Comparison of ENCODE assay signal across 8 cellular contexts in genomic region chr14:73644531-73645247, GRCh38. TPM values are rescaled to one million over a fixed set of nuclear protein-coding genes. Genes with fewer than 3 reads are reported as not detected.
DNase-seq lines count a peak whose midpoint lies in the region; ATAC-seq, FAIRE-seq and TF ChIP-seq lines count a peak whose summit lies in the region.

Gene DNAL1 (plus strand): TSS chr14:73644986. CDS start chr14:73645040, 54 bp downstream.

- no peak for TF ChIP-seq RAD21 in H1 (IDR thresholded peaks at IDR 0.05 in 1 of 2, conservative IDR thresholded peaks at IDR 0.05 in 1 of 2; ENCODE audit: low read depth in 2 of 2, low read length in 2 of 2)

- H3K9me3 ChIP-seq in H1 (ENCODE audit: insufficient read depth in 2 of 2, low read depth in 1 of 2, low read length in 1 of 2) (no peaks in the 10 kb centered on the region), mesenchymal stem cell (ENCODE audit: control insufficient read depth, low read length) (no peaks in the 10 kb centered on the region)

- ATAC-seq in GM21367 (IDR thresholded peaks at IDR 0.05; ENCODE audit: unreplicated experiment): peak; percentile 88

- no peak within 1 kb of the TSS for H2BK20ac ChIP-seq in H1 (ENCODE audit: low read length)

- FAIRE-seq in H1 (lab: Jason Lieb, UNC): peak; percentile 92

- H3K18ac ChIP-seq in H1 (ENCODE audit: extremely low read depth, low read length) (peak within 1 kb of the TSS; percentile 48), mesenchymal stem cell (ENCODE audit: low read depth in 1 of 2, low read length in 2 of 2) (peak within 1 kb of the TSS; percentile 55 to 62)

- peak within 1 kb of the TSS; percentile 74 to 77 for H3K4me2 ChIP-seq in H1 (ENCODE audit: insufficient read depth in 1 of 2, low read depth in 2 of 2, low read length in 2 of 2)
- peak within 1 kb of the TSS; percentile 71 for H3K4me2 ChIP-seq in mesenchymal stem cell (ENCODE audit: low read length, poor library complexity, severe bottlenecking)

- DNase-seq in COLO829 (ENCODE audit: low spot score) (peak; percentile 89), HT1080 (ENCODE audit: low read depth) (peak; percentile 92), NOMO-1 (lab: John Stamatoyannopoulos, UW; ENCODE audit: unreplicated experiment in 2 of 2) (peak; percentile 84 to 90), H1 (ENCODE audit: low read depth in 1 of 2, low spot score in 2 of 2) (peak; percentile 73 to 94), mesenchymal stem cell (peak; percentile 92)
- peak; percentile 81 to 86 (median 82) for DNase-seq in activated CD8-positive, alpha-beta memory T cell treated with anti-CD3 and anti-CD28 coated beads for 48 hours (ENCODE audit: low read depth in 2 of 3, low spot score in 2 of 3)
- peak; percentile 79 for DNase-seq in stimulated activated CD8-positive, alpha-beta memory T cell treated with anti-CD3 and anti-CD28 coated beads, Interleukin-12 subunit alpha, Interleukin-12 subunit beta, amount 100 ng/mL, for 24 hours (ENCODE audit: extremely low read depth)

- TF ChIP-seq CTCF in H1 (IDR thresholded peaks at IDR 0.05; ENCODE audit: control extremely low read depth in 1 of 3, insufficient read depth in 1 of 3, low read depth in 1 of 3, low read length in 3 of 3): 0 out of 4 replicates have a peak, but pooled peaks of 1 of the 3 experiments have one; percentile 6

- H3K4me1 ChIP-seq in H1 (replicated peaks in 1 of 4; ENCODE audit: control insufficient read depth in 3 of 4, insufficient read depth in 4 of 4, low read length in 3 of 4) (peaks cover 0 to 5% (median 2%) of the 10 kb centered on the region in 4 experiments; a peak in 2 of 7 replicates), mesenchymal stem cell (ENCODE audit: control insufficient read depth, insufficient read depth, low read depth, low read length) (no peaks in the 10 kb centered on the region)

- H3K36me3 ChIP-seq in H1 (ENCODE audit: control insufficient read depth in 2 of 4, insufficient read depth in 4 of 4, low read length in 3 of 4): no peaks in the 10 kb centered on the region
- H3K36me3 ChIP-seq in mesenchymal stem cell (ENCODE audit: control insufficient read depth in 1 of 2, insufficient read depth in 2 of 2, low read depth in 1 of 2, low read length in 2 of 2): no peaks in the 10 kb centered on the region

- H3K9ac ChIP-seq in H1 (replicated peaks in 1 of 4; ENCODE audit: extremely low read depth in 1 of 4, low read depth in 3 of 4, low read length in 3 of 4) (peak within 1 kb of the TSS; percentile 45 to 79 (median 68)), mesenchymal stem cell (ENCODE audit: low read length) (peak within 1 kb of the TSS; percentile 92)

- POLR2A ChIA-PET in H1 (lab: Charles Lee; ENCODE audit: partially characterized antibody): interaction anchor here (0.6 to 1.6 kb wide), 9 partner anchors 10 to 76 kb away, joined by 3 to 5 read pairs (median 4); partner anchors contain the start of genes ACOT2 and ACOT6

- peak within 1 kb of the TSS; percentile 85 for H4K5ac ChIP-seq in H1 (ENCODE audit: insufficient read length, low read depth, low read length)

- H3K27ac ChIP-seq in H1 (ENCODE audit: low read depth, low read length): peak within 1 kb of the TSS; percentile 59
- peak within 1 kb of the TSS; percentile 97 for H3K27ac ChIP-seq in mesenchymal stem cell (ENCODE audit: low read length, poor library complexity, severe bottlenecking)

- H3K4me3 ChIP-seq in H1 (ENCODE audit: extremely low read depth in 1 of 4, insufficient read depth in 2 of 4, low read depth in 3 of 4, low read length in 4 of 4) (peak within 1 kb of the TSS; percentile 87 to 96 (median 94)), mesenchymal stem cell (ENCODE audit: insufficient read depth in 1 of 2, low read depth in 1 of 2, low read length in 2 of 2) (peak within 1 kb of the TSS; percentile 87 to 99)

- H3K14ac ChIP-seq in H1 (ENCODE audit: insufficient read length) (no peak within 1 kb of the TSS), mesenchymal stem cell (ENCODE audit: low read length in 2 of 2) (no peak within 1 kb of the TSS)

- no peak within 1 kb of the TSS for H2BK12ac ChIP-seq in H1 (ENCODE audit: low read depth, low read length)
- H2BK12ac ChIP-seq in mesenchymal stem cell (ENCODE audit: low read length in 2 of 2): no peak within 1 kb of the TSS

- peak within 1 kb of the TSS; percentile 89 for H2AFZ ChIP-seq in H1 (ENCODE audit: low read length)
- H2AFZ ChIP-seq in mesenchymal stem cell (ENCODE audit: low read depth, low read length): peak within 1 kb of the TSS; percentile 94

- H2BK120ac ChIP-seq in H1 (replicated peaks; ENCODE audit: low read depth, low read length) (no peak within 1 kb of the TSS), mesenchymal stem cell (ENCODE audit: low read depth, low read length) (no peak within 1 kb of the TSS)

- no peak within 1 kb of the TSS for H2BK15ac ChIP-seq in H1 (ENCODE audit: low read length)
- peak within 1 kb of the TSS; percentile 74 for H2BK15ac ChIP-seq in mesenchymal stem cell (ENCODE audit: low read depth, poor library complexity, severe bottlenecking)

- H2AK5ac ChIP-seq in H1 (ENCODE audit: low read depth, low read length) (no peak within 1 kb of the TSS), mesenchymal stem cell (ENCODE audit: low read length, severe bottlenecking) (no peak within 1 kb of the TSS)

- CTCF ChIA-PET in H1 (lab: Charles Lee; ENCODE audit: partially characterized antibody): interaction anchor here (1.0 to 1.6 kb wide), 2 partner anchors 12 to 68 kb away, joined by 3 to 6 read pairs; no protein-coding TSS in a partner anchor

- no peak for TF ChIP-seq EP300 in H1 (IDR thresholded peaks at IDR 0.05; ENCODE audit: borderline replicate concordance in 1 of 2, low read depth in 2 of 2, low read length in 2 of 2)

- peak within 1 kb of the TSS; percentile 92 for H2BK5ac ChIP-seq in H1 (ENCODE audit: low read depth, low read length)
- H2BK5ac ChIP-seq in mesenchymal stem cell (ENCODE audit: low read depth, low read length, poor library complexity, severe bottlenecking): no peak within 1 kb of the TSS

- H3K4ac ChIP-seq in H1 (replicated peaks; ENCODE audit: insufficient read length, low read depth, low read length) (no peak within 1 kb of the TSS), mesenchymal stem cell (ENCODE audit: low read depth in 1 of 2, low read length in 2 of 2) (peak within 1 kb of the TSS in 1 of 2 experiments; percentile 86)

- WGBS in H1 (ENCODE audit: extremely low coverage in 1 of 2, insufficient coverage in 1 of 2, insufficient read length in 1 of 2, insufficient replicate concordance in 2 of 2, low coverage in 1 of 2, low lambda C conversion rate in 2 of 2, missing lambda C conversion rate in 1 of 2), 2 experiments: 1% methylated on average over 43 of the region's 43 CpGs; no CpG with 5 or more reads in 1 of the 2 experiments
- WGBS in mesenchymal stem cell: under 1% methylated on average over 43 of the region's 43 CpGs

- H3K23me2 ChIP-seq in H1 (ENCODE audit: low read depth, low read length): peaks cover 4% of the 10 kb centered on the region; the same call in 1 of the 2 replicates

- TF ChIP-seq POLR2A in H1 (IDR thresholded peaks at IDR 0.05; ENCODE audit: control extremely low read depth in 1 of 2, low read depth in 2 of 2, low read length in 2 of 2): peak in 1 of 2 experiments; percentile 86; a peak in 2 of 3 replicates

- H3K23ac ChIP-seq in H1 (ENCODE audit: insufficient read length) (no peak within 1 kb of the TSS), mesenchymal stem cell (ENCODE audit: low read length in 2 of 2) (peak within 1 kb of the TSS in 1 of 2 experiments; percentile 9)

- no peak within 1 kb of the TSS; the same call in 1 of the 2 replicates for H4K8ac ChIP-seq in H1 (ENCODE audit: extremely low read depth, insufficient read depth, low read length)
- peak within 1 kb of the TSS; percentile 72 for H4K8ac ChIP-seq in mesenchymal stem cell (ENCODE audit: low read length)

- H3K56ac ChIP-seq in H1 (replicated peaks; ENCODE audit: insufficient read length, low read depth, low read length): peak within 1 kb of the TSS; percentile 34

- H3K79me1 ChIP-seq in H1 (ENCODE audit: low read depth, low read length): 0 out of 2 replicates have a peak, but pooled peaks cover 2% of the 10 kb centered on the region
- H3K79me1 ChIP-seq in mesenchymal stem cell (replicated peaks; ENCODE audit: low read length, poor library complexity, severe bottlenecking): peaks cover 9% of the 10 kb centered on the region

- H4K91ac ChIP-seq in H1 (replicated peaks; ENCODE audit: insufficient read length, low read length): no peak within 1 kb of the TSS
- H4K91ac ChIP-seq in mesenchymal stem cell (ENCODE audit: low read length): peak within 1 kb of the TSS; percentile 6

- H3K27me3 ChIP-seq in H1 (replicated peaks in 1 of 4; ENCODE audit: control insufficient read depth in 3 of 4, extremely low read depth in 1 of 4, insufficient read depth in 3 of 4, low read length in 3 of 4): no peaks in the 10 kb centered on the region; a peak in 1 of 7 replicates
- H3K27me3 ChIP-seq in mesenchymal stem cell (ENCODE audit: control insufficient read depth in 1 of 2, insufficient read depth in 1 of 2, low read length in 2 of 2): no peaks in the 10 kb centered on the region

- peaks cover 0 to 3% of the 10 kb centered on the region in 2 experiments; a peak in 2 of 4 replicates for H3K79me2 ChIP-seq in H1 (ENCODE audit: control insufficient read depth in 1 of 2, insufficient read depth in 2 of 2, low read length in 2 of 2)

- H4K20me1 ChIP-seq in H1 (replicated peaks in 1 of 2; ENCODE audit: control insufficient read depth in 1 of 2, insufficient read depth in 2 of 2, low read length in 2 of 2): no peaks in the 10 kb centered on the region

TF ChIP-seq in H1, 55 proteins besides CTCF, POLR2A, EP300 and RAD21 (continues in another document):
- TF ChIP-seq EGR1 (IDR thresholded peaks at IDR 0.05; ENCODE audit: borderline replicate concordance, low read depth, low read length) (no peak), KDM5A (IDR thresholded peaks at IDR 0.05; ENCODE audit: low read length) (no peak), GTF2F1 (IDR thresholded peaks at IDR 0.05; ENCODE audit: borderline replicate concordance, low read depth, low read length) (no peak), FOSL1 (IDR thresholded peaks at IDR 0.05; ENCODE audit: insufficient read depth, low read depth, low read length) (no peak), CBX8 (IDR thresholded peaks at IDR 0.05; ENCODE audit: borderline replicate concordance, low read depth, low read length) (no peak)

RNA-seq across cellular contexts. Expression of gene DNAL1, which starts in this region (rescaled TPM):
- 4.6 and 4.8 TPM in 2 replicates for total RNA-seq in HT1080 (2014; rRNA removed; shearing (Covaris generic))
- polyA plus RNA-seq in HT1080 (2015; cell fraction: cytosol; rRNA removed): 5.3 and 8.1 TPM in 2 replicates
- 4.1 TPM in 2 replicates for polyA plus RNA-seq in HT1080 (2015; cell fraction: nucleus; rRNA removed)
- total RNA-seq in H1 (2021; fragmentation: NEBNext Ultra II Directional; extraction: Animal tissue kit (Norgen Biotek cat#: 25700)): 16.8 and 17.2 TPM in 2 replicates
- 2.0 and 2.8 TPM in 2 replicates for polyA plus RNA-seq in H1 (2011; rRNA removed)
- polyA plus RNA-seq in H1 (2011; cell fraction: cytosol; rRNA removed): 3.8 TPM
- 1.4 TPM for polyA plus RNA-seq in H1 (2011; cell fraction: nucleus; rRNA removed)
- 3.5 to 10.6 TPM (median 6.4 TPM) in 4 replicates for polyA plus RNA-seq in H1 (2012, experiment 1 of 2)
- polyA plus RNA-seq in H1 (2012, experiment 2 of 2): 4.5 TPM
- polyA plus RNA-seq in H1 (2013, experiment 1 of 2): 9.5 TPM
- 11.5 TPM for polyA plus RNA-seq in H1 (2013, experiment 2 of 2)
- 2.8 and 3.8 TPM in 2 replicates for polyA minus RNA-seq in H1 (2011; rRNA and poly(A)+ RNA removed)
- 2.7 TPM for polyA minus RNA-seq in H1 (2011; cell fraction: cytosol; rRNA and poly(A)+ RNA removed)
- polyA minus RNA-seq in H1 (2011; cell fraction: nucleus; rRNA and poly(A)+ RNA removed): 3.6 TPM
- 15.1 TPM for polyA plus RNA-seq in mesenchymal stem cell (2013, experiment 1 of 2)
- polyA plus RNA-seq in mesenchymal stem cell (2013, experiment 2 of 2): 17.0 TPM

Comparison
In these comparisons a context has a peak if more than half of its experiments do, and no peak if none do; other contexts are left out.
1. Peak in every context shown above with its lines: DNase-seq, ATAC-seq, H3K4me3 ChIP-seq and H3K27ac ChIP-seq.